Comparison of ENCODE assay signal across 17 cellular contexts in the genomic region with DNA sequence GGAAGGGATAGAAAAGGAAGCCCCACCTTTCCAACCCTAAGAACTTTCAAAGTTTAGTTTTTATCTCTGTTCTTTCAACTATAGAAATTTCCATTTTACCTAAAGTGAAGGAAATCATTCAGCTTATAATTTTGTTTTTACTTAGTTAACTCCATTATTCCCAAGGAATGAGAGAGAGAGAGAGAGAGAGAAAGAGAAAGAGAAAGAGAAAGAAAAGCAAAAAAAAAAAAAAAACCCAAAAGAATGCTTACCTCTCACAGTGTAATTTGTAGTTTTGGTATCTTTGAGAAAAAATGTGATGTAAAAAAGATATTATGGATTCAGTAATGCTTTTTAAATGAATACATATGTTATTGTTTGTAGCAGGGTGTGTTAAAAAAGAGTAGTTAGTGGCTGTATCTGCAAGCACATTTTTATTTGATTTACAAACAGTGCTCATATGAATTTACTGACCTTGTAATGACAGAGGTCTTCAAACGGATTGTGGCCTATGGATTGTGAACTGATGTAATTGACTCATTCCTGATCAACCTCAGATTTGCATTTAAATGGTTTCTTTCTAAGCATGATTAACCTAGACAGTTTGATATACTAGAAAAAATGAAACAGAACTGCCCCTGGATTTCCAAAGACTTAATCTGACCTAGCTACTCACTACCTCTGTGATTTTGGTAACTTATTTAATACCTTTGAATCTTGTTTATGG.
DNase-seq lines count a peak whose midpoint lies in the region; ATAC-seq, FAIRE-seq and TF ChIP-seq lines count a peak whose summit lies in the region.
"Had no signal": no experiment of that assay in that cellular context is flagged by ENCODE, and none has a peak within 500 bp of the region (broad histone marks: within the 10 kb centered on the region; RNA-seq: fewer than 3 reads in every experiment).

No MANE protein-coding gene starts in this region.

- H3K36me3 Mint-ChIP-seq in immature natural killer cell = peaks cover 3 to 8% (median 6%) of the 10 kb centered on the region in 3 donors

- ATAC-seq in SK-N-SH treated with all-trans-retinoic acid at 6 μM for 48 hours (peak; percentile 39), right lobe of liver (no peak), gastrocnemius medialis (no peak)

- peak overlapping the region in 1 of 5 donors; percentile 14 for H3K4me3 Mint-ChIP-seq in immature natural killer cell
- H3K4me3 Mint-ChIP-seq: activated naive CD4-positive, alpha-beta T cell treated with anti-CD3 and anti-CD28 coated beads, Interleukin-2, amount 50 U/mL, for 24 hours had no signal

- H3K9me3 ChIP-seq in right lobe of liver (no peaks in the 10 kb centered on the region), gastrocnemius medialis (no peaks in the 10 kb centered on the region)

- H3K4me3 ChIP-seq in right lobe of liver (no peak overlapping the region), gastrocnemius medialis (no peak overlapping the region)
- H3K4me3 ChIP-seq: GM23248, SJCRH30, spleen had no signal

- TF ChIP-seq CTCF in right lobe of liver (IDR thresholded peaks at IDR 0.05) (no peak), gastrocnemius medialis (IDR thresholded peaks at IDR 0.05 in 4 of 5, conservative IDR thresholded peaks at IDR 0.05 in 1 of 5) (no peak)

- in situ Hi-C loops in gastrocnemius medialis (cut with MboI; ENCODE audit: low sequenced_read_pairs in 4 of 4) = no loop called here

- peaks cover 0 to 1% (median 0%) of the 10 kb centered on the region in 3 donors for H3K27me3 Mint-ChIP-seq in immature natural killer cell (ENCODE audit: low read depth in 3 of 3)
- H3K27me3 Mint-ChIP-seq: activated naive CD4-positive, alpha-beta T cell treated with anti-CD3 and anti-CD28 coated beads, Interleukin-2, amount 50 U/mL, for 24 hours had no signal

- TF ChIP-seq POLR2A in right lobe of liver (IDR thresholded peaks at IDR 0.05) (no peak), gastrocnemius medialis (IDR thresholded peaks at IDR 0.05) (no peak)

- H3K27me3 ChIP-seq in right lobe of liver = no peaks in the 10 kb centered on the region
- no peaks in the 10 kb centered on the region for H3K27me3 ChIP-seq in gastrocnemius medialis
- H3K27me3 ChIP-seq: SJCRH30, spleen had no signal

- H3K27ac ChIP-seq in right lobe of liver = no peak overlapping the region
- no peak overlapping the region for H3K27ac ChIP-seq in gastrocnemius medialis
- H3K27ac ChIP-seq: GM23248, SJCRH30, spleen had no signal

- H3K36me3 ChIP-seq in right lobe of liver = no peaks in the 10 kb centered on the region
- H3K36me3 ChIP-seq in gastrocnemius medialis = no peaks in the 10 kb centered on the region
- H3K36me3 ChIP-seq: SJCRH30 had no signal

- H3K4me1 ChIP-seq in right lobe of liver = peaks cover 0 to 6% (median 0%) of the 10 kb centered on the region in 4 donors
- H3K4me1 ChIP-seq in gastrocnemius medialis = peaks cover 30 to 32% of the 10 kb centered on the region in 2 donors
- H3K4me1 ChIP-seq: SJCRH30 had no signal

- DNase-seq in ELR (ENCODE audit: low read depth) (peak; percentile 19), immature natural killer cell (no peak), right lobe of liver (no peak), gastrocnemius medialis (no peak), NOMO-1 treated with dmso at 0.1 percent for 144 hours (lab: John Stamatoyannopoulos, UW; ENCODE audit: unreplicated experiment) (no peak)
- no peak for DNase-seq in effector CD8-positive, alpha-beta T cell (lab: John Stamatoyannopoulos, UW)
- DNase-seq: AML-193; central memory CD4-positive, alpha-beta T cell; GM23248; NCI-H2029 treated with DMSO at 0.1 percent for 48 hours; NCI-H524; posterior cingulate gyrus; SJCRH30; spleen had no signal

- peak; percentile 75 for FAIRE-seq in A204.1 (lab: Jason Lieb, UNC)

- peak overlapping the region; percentile 25 to 57 (median 45) for H3K27ac Mint-ChIP-seq in immature natural killer cell
- H3K27ac Mint-ChIP-seq: activated naive CD4-positive, alpha-beta T cell treated with anti-CD3 and anti-CD28 coated beads, Interleukin-2, amount 50 U/mL, for 24 hours had no signal

- peaks cover 51 to 86% of the 10 kb centered on the region in 2 donors for H3K4me1 Mint-ChIP-seq in immature natural killer cell

- intact Hi-C loops in right lobe of liver (cut with DNase I) = no loop called here
- intact Hi-C loops in gastrocnemius medialis (cut with DNase I; ENCODE audit: low total_unique reads) = no loop called here

- WGBS in right lobe of liver (ENCODE audit: insufficient coverage, low coverage, low lambda C conversion rate, missing lambda C conversion rate) = 6% methylated on average over 1 of the region's 1 CpG

- H3K9me3 Mint-ChIP-seq in immature natural killer cell = peaks cover 0 to 7% (median 0%) of the 10 kb centered on the region in 6 donors

TF ChIP-seq in SK-N-SH treated with all-trans-retinoic acid at 6 μM for 48 hours, 23 proteins besides CTCF, POLR2A, EP300 and RAD21:
- TF ChIP-seq GLIS3 (CRISPR knock-in tag; IDR thresholded peaks at IDR 0.05) (no peak), PATZ1 (CRISPR knock-in tag; IDR thresholded peaks at IDR 0.05; ENCODE audit: borderline replicate concordance) (no peak)
